In genomic region chr2:44743473-44743872, GRCh38 we compare ENCODE assay signal across 23 cellular contexts.
"Had no signal": no experiment of that assay in that cellular context is flagged by ENCODE, and none has a peak within 500 bp of the region (broad histone marks: within the 10 kb centered on the region; RNA-seq: fewer than 3 reads in every experiment).

No MANE protein-coding gene starts in this region.

- H3K36me3 ChIP-seq: brain microvascular endothelial cell, cardiac muscle cell had no signal

- H3K9me3 Mint-ChIP-seq: activated naive CD4-positive, alpha-beta T cell treated with anti-CD3 and anti-CD28 coated beads for 36 hours; activated T-cell treated with anti-CD3 and anti-CD28 coated beads, Interleukin-2, amount 50 U/mL, for 4 hours; IgD-negative memory B cell; WTC11 had no signal

- H3K27ac ChIP-seq: brain microvascular endothelial cell, cardiac muscle cell had no signal

- H3K27me3 ChIP-seq: brain microvascular endothelial cell, cardiac muscle cell had no signal

- DNase-seq: activated CD4-positive, alpha-beta T cell treated with anti-CD3 and anti-CD28 coated beads for 48 hours; activated CD4-positive, alpha-beta T cell treated with anti-CD3 and anti-CD28 coated beads, Interleukin-2, amount 50 U/mL, for 4 hours; activated CD4-positive, CD25-positive, alpha-beta regulatory T cell treated with anti-CD3 and anti-CD28 coated beads, Interleukin-2, amount 50 U/mL, for 72 hours; activated CD8-positive, alpha-beta T cell treated with anti-CD3 and anti-CD28 coated beads, Interleukin-2, amount 10 ng/mL, durations not matched to agents 7 days and 5 days; activated gamma-delta T cell; activated naive CD4-positive, alpha-beta T cell treated with anti-CD3 and anti-CD28 coated beads for 36 hours; activated T-cell treated with anti-CD3 and anti-CD28 coated beads, Interleukin-2, amount 50 U/mL, for 4 hours; brain microvascular endothelial cell; KG1; MV-4-11; NCI-H1092 treated with DMSO at 0.1 percent for 48 hours; NCI-H1436 treated with DMSO at 0.1 percent for 48 hours; NCI-H2029; NCI-H446; NCI-H524; PC-3; SHP77 treated with DMSO at 0.1 percent for 48 hours; T-helper 17 cell; T-helper 9 cell had no signal

- H3K36me3 Mint-ChIP-seq: WTC11 had no signal

- H3K27me3 Mint-ChIP-seq: activated naive CD8-positive, alpha-beta T cell; IgD-negative memory B cell; T-helper 17 cell had no signal

- H3K4me3 ChIP-seq: cardiac muscle cell had no signal

- H3K4me1 Mint-ChIP-seq: IgD-negative memory B cell, T-helper 17 cell had no signal

- H3K4me3 Mint-ChIP-seq: activated CD8-positive, alpha-beta T cell treated with anti-CD3 and anti-CD28 coated beads, Interleukin-2, amount 10 ng/mL, durations not matched to agents 7 days and 5 days; activated naive CD4-positive, alpha-beta T cell treated with anti-CD3 and anti-CD28 coated beads for 36 hours; activated naive CD8-positive, alpha-beta T cell; activated T-cell treated with anti-CD3 and anti-CD28 coated beads, Interleukin-2, amount 50 U/mL, for 4 hours; IgD-negative memory B cell; T-helper 17 cell; WTC11 had no signal

- H3K27ac Mint-ChIP-seq: activated CD8-positive, alpha-beta T cell treated with anti-CD3 and anti-CD28 coated beads, Interleukin-2, amount 10 ng/mL, durations not matched to agents 7 days and 5 days; activated naive CD4-positive, alpha-beta T cell treated with anti-CD3 and anti-CD28 coated beads for 36 hours; activated naive CD8-positive, alpha-beta T cell; IgD-negative memory B cell; T-helper 17 cell; WTC11 had no signal

- ATAC-seq: activated CD8-positive, alpha-beta T cell treated with anti-CD3 and anti-CD28 coated beads, Interleukin-2, amount 10 ng/mL, durations not matched to agents 7 days and 5 days; activated T-cell treated with anti-CD3 and anti-CD28 coated beads, Interleukin-2, amount 50 U/mL, for 4 hours; PC-3; T-helper 17 cell; WTC11 had no signal
